ENCODE assay signal across 36 cellular contexts in the genomic region with DNA sequence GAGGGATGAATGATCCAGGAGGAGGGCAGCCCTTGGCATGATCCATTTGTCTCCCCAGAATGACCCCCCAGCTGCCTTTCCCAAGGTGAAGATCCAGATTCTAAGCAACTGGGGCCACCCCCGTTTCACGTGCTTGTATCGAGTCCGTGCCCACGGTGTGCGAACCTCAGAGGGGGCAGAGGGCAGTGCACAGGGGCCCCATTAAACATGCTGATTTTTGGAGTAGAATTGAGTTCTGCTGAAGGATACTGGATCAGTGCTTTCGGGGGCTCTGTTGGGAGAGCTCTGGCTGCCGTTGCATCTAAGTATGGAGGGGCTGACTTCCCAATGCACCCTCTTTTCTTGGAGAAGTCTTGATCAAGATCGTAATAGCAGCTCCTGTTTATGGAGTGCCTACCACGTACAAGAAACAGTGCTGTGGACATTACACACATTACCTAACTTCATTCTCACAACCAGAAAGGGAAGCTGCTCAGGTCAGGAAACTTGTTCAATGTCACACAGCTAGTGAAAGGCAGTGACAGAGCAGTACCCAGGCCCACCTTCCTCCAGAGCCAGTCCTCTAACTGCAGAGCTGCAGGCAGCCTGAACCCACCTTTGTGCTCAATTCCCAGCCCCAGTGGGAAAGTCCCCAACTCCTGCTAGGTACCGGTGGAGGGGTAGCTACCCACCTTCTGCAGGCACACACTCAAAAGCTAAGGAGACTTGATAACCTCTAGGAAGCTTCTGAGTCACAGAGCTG. TPM values are rescaled to one million over a fixed set of nuclear protein-coding genes. Genes with fewer than 3 reads are reported as not detected.
DNase-seq lines count a peak whose midpoint lies in the region; ATAC-seq, FAIRE-seq and TF ChIP-seq lines count a peak whose summit lies in the region.
"Had no signal": no experiment of that assay in that cellular context is flagged by ENCODE, and none has a peak within 500 bp of the region (broad histone marks: within the 10 kb centered on the region; RNA-seq: fewer than 3 reads in every experiment).

No MANE protein-coding gene starts in this region.

- H3K4me3 Mint-ChIP-seq in activated naive CD8-positive, alpha-beta T cell: no peak overlapping the region
- no peak overlapping the region for H3K4me3 Mint-ChIP-seq in activated naive CD8-positive, alpha-beta T cell treated with anti-CD3 and anti-CD28 coated beads for 36 hours
- no peak overlapping the region for H3K4me3 Mint-ChIP-seq in osteocyte (ENCODE audit: unreplicated experiment)

- DNase-seq in activated naive CD8-positive, alpha-beta T cell treated with anti-CD3 and anti-CD28 coated beads for 36 hours: no peak
- DNase-seq in K562 (ENCODE audit: extremely low read depth in 1 of 4, low spot score in 3 of 4): no peak
- DNase-seq in sigmoid colon: peak; percentile 53
- DNase-seq in SKM-1 treated with dmso at 0.1 percent for 144 hours (lab: John Stamatoyannopoulos, UW; ENCODE audit: unreplicated experiment): no peak
- no peak for DNase-seq in osteocyte (ENCODE audit: extremely low spot score, unreplicated experiment)
- DNase-seq: activated CD4-positive, alpha-beta T cell treated with anti-CD3 and anti-CD28 coated beads for 4 hours; activated CD8-positive, alpha-beta memory T cell treated with anti-CD3 and anti-CD28 coated beads, Interleukin-2, amount 10 ng/mL, durations not matched to agents 7 days and 5 days; activated naive CD4-positive, alpha-beta T cell; activated T-cell treated with anti-CD3 and anti-CD28 coated beads, Interleukin-2, amount 50 U/mL, for 72 hours; anterior cingulate cortex; CD8-positive, alpha-beta T cell; DMS 273 treated with DMSO at 0.1 percent for 48 hours; effector CD4-positive, alpha-beta T cell; KG1; kidney glomerular epithelial cell; MG63; mucosa of descending colon; NCI-H1105 treated with DMSO at 0.1 percent for 48 hours; NCI-H2029; NCI-H2227 treated with DMSO at 0.1 percent for 48 hours; NCI-H526; NK-92 treated with Interleukin-12 subunit alpha and Interleukin-12 subunit beta, amount 100 ng/mL, for 24 hours; SHP77; stimulated activated CD4-positive, alpha-beta T cell treated with anti-CD3 and anti-CD28 coated beads, Interleukin-12 subunit alpha, Interleukin-12 subunit beta, amount 100 ng/mL, for 4 hours; stimulated activated CD4-positive, alpha-beta T cell treated with anti-CD3 and anti-CD28 coated beads, Interleukin-2, amount 100 ng/mL, for 48 hours; stomach had no signal

- H3K9me3 ChIP-seq in K562 (replicated peaks; ENCODE audit: control insufficient read depth, insufficient read depth, low read depth, low read length) (no peaks in the 10 kb centered on the region), sigmoid colon (no peaks in the 10 kb centered on the region)
- H3K9me3 ChIP-seq: breast epithelium, gastroesophageal sphincter, MG63, mucosa of descending colon, right atrium auricular region, stomach had no signal

- intact Hi-C loops in K562 (cut with micrococcal nuclease): no loop called here
- intact Hi-C loops in sigmoid colon (cut with DNase I): no loop called here

- no peaks in the 10 kb centered on the region for H3K36me3 ChIP-seq in KMS-11 (ENCODE audit: insufficient read depth)
- H3K36me3 ChIP-seq in K562 (ENCODE audit: control insufficient read depth, insufficient read depth, low read length): peaks cover 12% of the 10 kb centered on the region; the same call in 2 of the 3 replicates
- peaks cover 5 to 27% (median 10%) of the 10 kb centered on the region in 4 donors for H3K36me3 ChIP-seq in sigmoid colon

- no peaks in the 10 kb centered on the region for H3K9me3 Mint-ChIP-seq in activated naive CD8-positive, alpha-beta T cell (ENCODE audit: low read depth)
- H3K9me3 Mint-ChIP-seq in activated naive CD8-positive, alpha-beta T cell treated with anti-CD3 and anti-CD28 coated beads for 36 hours: no peaks in the 10 kb centered on the region
- no peaks in the 10 kb centered on the region for H3K9me3 Mint-ChIP-seq in osteocyte (ENCODE audit: unreplicated experiment)
- H3K9me3 Mint-ChIP-seq: activated T-cell treated with anti-CD3 and anti-CD28 coated beads, Interleukin-2, amount 50 U/mL, for 72 hours; CD8-positive, alpha-beta T cell had no signal

- WGBS in K562 (ENCODE audit: insufficient coverage, low coverage, missing lambda C conversion rate): 82% methylated on average over 6 of the region's 11 CpGs
- 94 to 95% methylated on average over 11 of the region's 11 CpGs for WGBS in sigmoid colon, 2 donors

- peaks cover 27% of the 10 kb centered on the region for H3K4me1 Mint-ChIP-seq in activated naive CD8-positive, alpha-beta T cell (ENCODE audit: low read depth)
- H3K4me1 Mint-ChIP-seq in activated naive CD8-positive, alpha-beta T cell treated with anti-CD3 and anti-CD28 coated beads for 36 hours: peaks cover 38% of the 10 kb centered on the region
- H3K4me1 Mint-ChIP-seq in osteocyte (ENCODE audit: unreplicated experiment): peaks cover 31% of the 10 kb centered on the region

- no peaks in the 10 kb centered on the region for H4K20me1 ChIP-seq in KMS-11 (ENCODE audit: insufficient read depth)
- H4K20me1 ChIP-seq in K562 (replicated peaks; ENCODE audit: control insufficient read depth, insufficient read depth, low read length): no peaks in the 10 kb centered on the region

- H3K27me3 ChIP-seq in KMS-11 (ENCODE audit: insufficient read depth, low read depth) (no peaks in the 10 kb centered on the region), K562 (ENCODE audit: control insufficient read depth in 2 of 2, insufficient read depth in 2 of 2, low read length in 2 of 2) (no peaks in the 10 kb centered on the region), sigmoid colon (no peaks in the 10 kb centered on the region)
- H3K27me3 ChIP-seq: breast epithelium, gastroesophageal sphincter, MG63, right atrium auricular region, stomach had no signal

- TF ChIP-seq POLR2A in K562 (conservative IDR thresholded peaks at IDR 0.05) (no peak), sigmoid colon (IDR thresholded peaks at IDR 0.05) (no peak)

- H3K4me2 ChIP-seq in KMS-11 (no peak overlapping the region), K562 (ENCODE audit: insufficient read depth, low read length) (no peak overlapping the region)

- POLR2A ChIA-PET in K562 (lab: Yijun Ruan, JAX): interaction anchor here (0.6 to 2.0 kb wide), 4 partner anchors 10 to 40 kb away, joined by 3 to 6 read pairs (median 4); no protein-coding TSS in a partner anchor

- no peak overlapping the region for H2AFZ ChIP-seq in KMS-11 (ENCODE audit: low read depth)
- no peak overlapping the region for H2AFZ ChIP-seq in K562 (ENCODE audit: low read depth, low read length)

- TF ChIP-seq EP300 in K562 (IDR thresholded peaks at IDR 0.05; ENCODE audit: low read length): no peak
- TF ChIP-seq EP300 in sigmoid colon (IDR thresholded peaks at IDR 0.05): no peak

- ATAC-seq in K562: no peak
- ATAC-seq: activated CD8-positive, alpha-beta memory T cell treated with anti-CD3 and anti-CD28 coated beads, Interleukin-2, amount 10 ng/mL, durations not matched to agents 7 days and 5 days; activated T-cell treated with anti-CD3 and anti-CD28 coated beads, Interleukin-2, amount 50 U/mL, for 72 hours; CD8-positive, alpha-beta T cell; gastroesophageal sphincter; GM12878; mucosa of descending colon had no signal

- H3K27me3 Mint-ChIP-seq in activated naive CD8-positive, alpha-beta T cell: no peaks in the 10 kb centered on the region
- H3K27me3 Mint-ChIP-seq in activated naive CD8-positive, alpha-beta T cell treated with anti-CD3 and anti-CD28 coated beads for 36 hours: peaks cover 11% of the 10 kb centered on the region
- H3K27me3 Mint-ChIP-seq in osteocyte (ENCODE audit: unreplicated experiment): no peaks in the 10 kb centered on the region
- H3K27me3 Mint-ChIP-seq: activated CD8-positive, alpha-beta memory T cell treated with anti-CD3 and anti-CD28 coated beads, Interleukin-2, amount 10 ng/mL, durations not matched to agents 7 days and 5 days had no signal

- BruUV-seq in K562 (replicated peaks; lab: Mats Ljungman, UMichigan): no TSS peak

- TF ChIP-seq RAD21 in K562 (CRISPR knock-in tag; conservative IDR thresholded peaks at IDR 0.05 in 1 of 2, IDR thresholded peaks at IDR 0.05 in 1 of 2): no peak

- H3K79me2 ChIP-seq in KMS-11 (ENCODE audit: insufficient read depth, low read depth) (no peaks in the 10 kb centered on the region), K562 (ENCODE audit: control insufficient read depth, insufficient read depth, low read length) (0 out of 3 replicates have a peak, but pooled peaks cover 4% of the 10 kb centered on the region)

- TF ChIP-seq CTCF in KMS-11 (conservative IDR thresholded peaks at IDR 0.05; ENCODE audit: low read depth, low read length) (0 out of 2 replicates have a peak, but pooled peaks have one; percentile 16), K562 (IDR thresholded peaks at IDR 0.05 in 2 of 3, conservative IDR thresholded peaks at IDR 0.05 in 1 of 3; ENCODE audit: insufficient read depth in 2 of 3, low read depth in 1 of 3, low read length in 3 of 3) (no peak), sigmoid colon (IDR thresholded peaks at IDR 0.05) (no peak), osteocyte (IDR thresholded peaks at IDR 0.05) (no peak)

- in situ Hi-C loops in K562 (cut with MboI): no loop called here

- peak overlapping the region; percentile 58 for H3K27ac Mint-ChIP-seq in activated naive CD8-positive, alpha-beta T cell
- no peak overlapping the region for H3K27ac Mint-ChIP-seq in activated naive CD8-positive, alpha-beta T cell treated with anti-CD3 and anti-CD28 coated beads for 36 hours
- H3K27ac Mint-ChIP-seq in osteocyte (ENCODE audit: unreplicated experiment): no peak overlapping the region
- H3K27ac Mint-ChIP-seq: activated CD8-positive, alpha-beta memory T cell treated with anti-CD3 and anti-CD28 coated beads, Interleukin-2, amount 10 ng/mL, durations not matched to agents 7 days and 5 days; activated T-cell treated with anti-CD3 and anti-CD28 coated beads, Interleukin-2, amount 50 U/mL, for 72 hours had no signal

- H3K4me1 ChIP-seq in KMS-11 (ENCODE audit: low read depth, poor library complexity, severe bottlenecking) (peaks cover 24% of the 10 kb centered on the region), K562 (replicated peaks in 1 of 2; ENCODE audit: control insufficient read depth in 2 of 2, insufficient read depth in 2 of 2, low read length in 2 of 2) (peaks cover 7 to 32% of the 10 kb centered on the region in 2 experiments; a peak in 4 of 5 replicates), sigmoid colon (peaks cover 0 to 36% (median 30%) of the 10 kb centered on the region in 4 donors)

- no peak overlapping the region for H3K27ac ChIP-seq in KMS-11
- H3K27ac ChIP-seq in K562 (ENCODE audit: extremely low read depth, low read depth, low read length): no peak overlapping the region
- no peak overlapping the region for H3K27ac ChIP-seq in sigmoid colon
- H3K27ac ChIP-seq: breast epithelium, gastroesophageal sphincter, right atrium auricular region, stomach had no signal

- H3K9ac ChIP-seq in KMS-11: no peak overlapping the region
- H3K9ac ChIP-seq in K562 (ENCODE audit: insufficient read depth in 1 of 2, low read depth in 2 of 2, low read length in 2 of 2): no peak overlapping the region; a peak in 1 of 4 replicates

- H3K36me3 Mint-ChIP-seq in activated naive CD8-positive, alpha-beta T cell: peaks cover 2% of the 10 kb centered on the region
- H3K36me3 Mint-ChIP-seq in activated naive CD8-positive, alpha-beta T cell treated with anti-CD3 and anti-CD28 coated beads for 36 hours: peaks cover 22% of the 10 kb centered on the region
- H3K36me3 Mint-ChIP-seq in osteocyte (ENCODE audit: unreplicated experiment): peaks cover 12% of the 10 kb centered on the region

- H3K4me3 ChIP-seq in KMS-11 (IDR thresholded peaks at IDR 0.05; ENCODE audit: insufficient read depth, low read depth, low read length): no peak overlapping the region
- H3K4me3 ChIP-seq in K562: no peak overlapping the region
- no peak overlapping the region for H3K4me3 ChIP-seq in sigmoid colon
- H3K4me3 ChIP-seq: breast epithelium, gastroesophageal sphincter, GM12878, lung, MG63, mucosa of descending colon, right atrium auricular region, stomach had no signal

- no peaks in the 10 kb centered on the region for H3K9me1 ChIP-seq in K562 (ENCODE audit: control insufficient read depth, insufficient read depth, low read length)

- CTCF ChIA-PET in K562 (lab: Yijun Ruan, JAX; ENCODE audit: low intra/inter-chr PET ratio): no interaction called here

- peak; percentile 67 for FAIRE-seq in K562 (lab: Jason Lieb, UNC)
- FAIRE-seq: colon, GM12878, GM19239, urothelium cell line had no signal

RNA-seq across cellular contexts. Expression of a gene that starts 5.4 kb away (rescaled TPM):
- total RNA-seq in activated naive CD8-positive, alpha-beta T cell treated with anti-CD3 and anti-CD28 coated beads for 36 hours: 1 to 10 TPM; 7.8 to 8.0 TPM
- 15.2 and 38.2 TPM in 2 replicates for total RNA-seq in K562 (2011; cell fraction: chromatin; rRNA removed; ENCODE audit: low replicate concordance)
- total RNA-seq in K562 (2011; cell fraction: nucleolus; rRNA removed): 39.1 and 46.2 TPM in 2 replicates
- 21.6 and 29.9 TPM in 2 replicates for total RNA-seq in K562 (2011; cell fraction: nucleoplasm; rRNA removed)
- 5.3 and 6.4 TPM in 2 replicates for total RNA-seq in K562 (2014; rRNA removed)
- 2.0 and 2.8 TPM in 2 replicates for total RNA-seq in K562 (2014; rRNA removed; fragmentation: Illumina TruSeq; extraction: Trizol)
- total RNA-seq in K562 (2015; rRNA removed; fragmentation: Illumina TruSeq; extraction: Trizol): 1.5 and 3.4 TPM in 2 replicates
- 7.2 and 9.6 TPM in 2 replicates for total RNA-seq in K562 (2021)
- 11.4 and 12.2 TPM in 2 replicates for polyA plus RNA-seq in K562 (2011; rRNA removed)
- polyA plus RNA-seq in K562 (2011; cell fraction: cytosol; rRNA removed): 16.4 and 27.9 TPM in 2 replicates
- 79.8 and 97.3 TPM in 2 replicates for polyA plus RNA-seq in K562 (2011; cell fraction: nucleus; rRNA removed)
- polyA plus RNA-seq in K562 (2012): 9.4 and 16.3 TPM in 2 replicates
- 3.0 and 3.6 TPM in 2 replicates for polyA plus RNA-seq in K562 (2014; fragmentation: Illumina TruSeq; extraction: Trizol)
- 1 to 10 TPM; 1.6 to 4.6 TPM for polyA plus RNA-seq in K562 (2014; fragmentation: Nextera tagmentation; extraction: Ambion mirVana)
- 6.8 and 8.4 TPM in 2 replicates for polyA plus RNA-seq in K562 (2014; rRNA removed)
- 1.6 and 3.6 TPM in 2 replicates for polyA minus RNA-seq in K562 (2011; rRNA and poly(A)+ RNA removed)
- polyA minus RNA-seq in K562 (2011; cell fraction: cytosol; rRNA and poly(A)+ RNA removed): 4.5 and 7.3 TPM in 2 replicates
- 11.2 and 12.4 TPM in 2 replicates for polyA minus RNA-seq in K562 (2011; cell fraction: nucleus; rRNA and poly(A)+ RNA removed)
- total RNA-seq in sigmoid colon: 10 to 100 TPM in 1 of 4 donors, 1 to 10 TPM in 3; 3.3 to 10.5 (median 4.6) TPM
- polyA plus RNA-seq in sigmoid colon: 1 to 10 TPM in 2 of 3 donors, not detected in 1; 4.1 to 4.2 TPM
- total RNA-seq in osteocyte: 1.8 and 1.9 TPM in 2 replicates

RNA-seq across cellular contexts. Expression of a gene that starts 43.7 kb away (rescaled TPM):
- 100 to 1,000 TPM; 290 to 304 TPM for total RNA-seq in activated naive CD8-positive, alpha-beta T cell treated with anti-CD3 and anti-CD28 coated beads for 36 hours
- total RNA-seq in K562 (2011; cell fraction: chromatin; rRNA removed; ENCODE audit: low replicate concordance): 182 and 323 TPM in 2 replicates
- total RNA-seq in K562 (2011; cell fraction: nucleolus; rRNA removed): 205 and 207 TPM in 2 replicates
- total RNA-seq in K562 (2011; cell fraction: nucleoplasm; rRNA removed): 200 and 207 TPM in 2 replicates
- total RNA-seq in K562 (2014; rRNA removed) (54.4 and 83.8 TPM in 2 replicates), K562 (2014; rRNA removed; fragmentation: Illumina TruSeq; extraction: Trizol) (39.7 and 42.2 TPM in 2 replicates), K562 (2015; rRNA removed; fragmentation: Illumina TruSeq; extraction: Trizol) (41.9 and 42.1 TPM in 2 replicates), K562 (2021) (102 and 105 TPM in 2 replicates), sigmoid colon (100 to 1,000 TPM in 2 of 4 donors, 10 to 100 TPM in 2; 56.5 to 156 (median 90.1) TPM), osteocyte (164 and 180 TPM in 2 replicates)
- polyA plus RNA-seq in K562 (2011; rRNA removed) (72.9 and 80.0 TPM in 2 replicates), K562 (2014; fragmentation: Illumina TruSeq; extraction: Trizol) (68.6 and 69.8 TPM in 2 replicates), K562 (2014; fragmentation: Nextera tagmentation; extraction: Ambion mirVana) (10 to 100 TPM; 45.5 to 56.0 TPM), K562 (2014; rRNA removed) (56.0 and 65.2 TPM in 2 replicates), sigmoid colon (100 to 1,000 TPM in 1 of 3 donors, 10 to 100 TPM in 2; 71.5 to 118 (median 76.8) TPM)
- 124 and 164 TPM in 2 replicates for polyA plus RNA-seq in K562 (2011; cell fraction: cytosol; rRNA removed)
- 322 and 336 TPM in 2 replicates for polyA plus RNA-seq in K562 (2011; cell fraction: nucleus; rRNA removed)
- 98.9 and 128 TPM in 2 replicates for polyA plus RNA-seq in K562 (2012)
- polyA minus RNA-seq in K562 (2011; rRNA and poly(A)+ RNA removed): 46.6 and 66.8 TPM in 2 replicates
- polyA minus RNA-seq in K562 (2011; cell fraction: cytosol; rRNA and poly(A)+ RNA removed): 46.7 and 82.3 TPM in 2 replicates
- 66.4 and 92.3 TPM in 2 replicates for polyA minus RNA-seq in K562 (2011; cell fraction: nucleus; rRNA and poly(A)+ RNA removed)

RNA-seq across cellular contexts. Expression of a gene that starts 43.7 kb away (rescaled TPM):
- total RNA-seq in activated naive CD8-positive, alpha-beta T cell treated with anti-CD3 and anti-CD28 coated beads for 36 hours: 100 to 1,000 TPM; 161 to 169 TPM
- 81.9 and 147 TPM in 2 replicates for total RNA-seq in K562 (2011; cell fraction: chromatin; rRNA removed; ENCODE audit: low replicate concordance)
- 22.5 and 28.8 TPM in 2 replicates for total RNA-seq in K562 (2011; cell fraction: nucleolus; rRNA removed)
- total RNA-seq in K562 (2011; cell fraction: nucleoplasm; rRNA removed): 55.1 and 69.2 TPM in 2 replicates
- total RNA-seq in K562 (2014; rRNA removed): 33.9 and 40.8 TPM in 2 replicates
- 73.3 and 78.7 TPM in 2 replicates for total RNA-seq in K562 (2014; rRNA removed; fragmentation: Illumina TruSeq; extraction: Trizol)
- 76.5 and 76.8 TPM in 2 replicates for total RNA-seq in K562 (2015; rRNA removed; fragmentation: Illumina TruSeq; extraction: Trizol)
- 120 TPM in 2 replicates for total RNA-seq in K562 (2021)
- polyA plus RNA-seq in K562 (2011; rRNA removed): 123 and 144 TPM in 2 replicates
- 165 and 176 TPM in 2 replicates for polyA plus RNA-seq in K562 (2011; cell fraction: cytosol; rRNA removed)
- 127 and 133 TPM in 2 replicates for polyA plus RNA-seq in K562 (2011; cell fraction: nucleus; rRNA removed)
- 53.2 and 59.8 TPM in 2 replicates for polyA plus RNA-seq in K562 (2012)
- 133 and 162 TPM in 2 replicates for polyA plus RNA-seq in K562 (2014; fragmentation: Illumina TruSeq; extraction: Trizol)
- polyA plus RNA-seq in K562 (2014; fragmentation: Nextera tagmentation; extraction: Ambion mirVana): 1 to 10 TPM; 5.0 to 10.0 TPM
- polyA plus RNA-seq in K562 (2014; rRNA removed): 49.1 and 57.9 TPM in 2 replicates
- polyA minus RNA-seq in K562 (2011; rRNA and poly(A)+ RNA removed): 309 and 312 TPM in 2 replicates
- 61.7 and 71.5 TPM in 2 replicates for polyA minus RNA-seq in K562 (2011; cell fraction: cytosol; rRNA and poly(A)+ RNA removed)
- polyA minus RNA-seq in K562 (2011; cell fraction: nucleus; rRNA and poly(A)+ RNA removed): 23.6 and 40.4 TPM in 2 replicates
- 10 to 100 TPM; 24.6 to 26.4 (median 25.7) TPM for total RNA-seq in sigmoid colon
- polyA plus RNA-seq in sigmoid colon: 10 to 100 TPM; 10.2 to 23.1 (median 12.0) TPM
- total RNA-seq in osteocyte: 85.5 and 97.3 TPM in 2 replicates
